ENCODE assay signal across 8 cellular contexts in the genomic region with DNA sequence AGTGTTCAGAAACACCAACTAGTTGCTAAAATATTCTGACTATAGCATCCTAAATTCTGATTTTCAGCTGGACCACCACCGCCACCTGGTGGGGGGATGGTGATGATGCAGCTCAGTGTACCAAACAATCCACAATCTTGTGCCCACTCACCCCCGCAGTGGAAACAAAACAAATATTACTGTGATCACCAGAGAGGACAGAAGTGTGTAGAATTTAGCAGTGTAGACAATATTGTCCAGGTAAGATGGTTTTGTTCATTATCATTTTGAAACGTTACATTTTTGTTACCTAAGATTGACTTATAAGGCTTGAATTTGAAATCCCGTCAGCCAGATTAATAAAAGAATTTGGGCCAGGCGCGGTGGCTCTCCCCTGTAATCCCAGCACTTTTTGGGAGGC. TPM values are rescaled to one million over a fixed set of nuclear protein-coding genes. Genes with fewer than 3 reads are reported as not detected.
DNase-seq lines count a peak whose midpoint lies in the region; ATAC-seq and TF ChIP-seq lines count a peak whose summit lies in the region.

No MANE protein-coding gene starts in this region.

- H3K9ac ChIP-seq in liver (ENCODE audit: low read depth in 1 of 2, low read length in 2 of 2) = no peak overlapping the region

- 65% methylated on average over 6 of the region's 6 CpGs for WGBS in liver

- no peaks in the 10 kb centered on the region for H3K27me3 Mint-ChIP-seq in chondrocyte (ENCODE audit: low read depth)

- H3K9me3 Mint-ChIP-seq in chondrocyte (ENCODE audit: low read depth) = no peaks in the 10 kb centered on the region

- no peaks in the 10 kb centered on the region for H3K27me3 ChIP-seq in liver (ENCODE audit: control insufficient read depth in 4 of 4, insufficient read depth in 4 of 4, low read length in 3 of 4)

- H3K9me3 ChIP-seq in liver (ENCODE audit: control insufficient read depth in 4 of 4, low read length in 3 of 4) = no peaks in the 10 kb centered on the region

- peak; percentile 94 to 98 for TF ChIP-seq RAD21 in liver (IDR thresholded peaks at IDR 0.05)

- ATAC-seq in GM19351 (IDR thresholded peaks at IDR 0.05; ENCODE audit: unreplicated experiment) = peak; percentile 71
- ATAC-seq in HG02884 (IDR thresholded peaks at IDR 0.05; ENCODE audit: unreplicated experiment) = no peak

- TF ChIP-seq CTCF in chondrocyte (IDR thresholded peaks at IDR 0.05) (peak; percentile 98), liver (IDR thresholded peaks at IDR 0.05; ENCODE audit: low read depth, low read length, missing input control) (peak; percentile 94)

- no peak overlapping the region for H3K4me3 Mint-ChIP-seq in chondrocyte (ENCODE audit: unreplicated experiment)

- no peak overlapping the region for H3K27ac ChIP-seq in liver (ENCODE audit: low read depth in 1 of 2, low read length in 2 of 2)

- no peaks in the 10 kb centered on the region for H3K4me1 Mint-ChIP-seq in chondrocyte (ENCODE audit: low read depth)

- no peak overlapping the region for H3K27ac Mint-ChIP-seq in chondrocyte (ENCODE audit: unreplicated experiment)

- H3K4me1 ChIP-seq in liver (ENCODE audit: control insufficient read depth in 4 of 4, insufficient read depth in 4 of 4, low read length in 3 of 4) = no peaks in the 10 kb centered on the region

- peaks cover 0 to 2% (median 0%) of the 10 kb centered on the region in 4 donors for H3K36me3 ChIP-seq in liver (ENCODE audit: control insufficient read depth in 4 of 4, insufficient read depth in 3 of 4, low read depth in 1 of 4, low read length in 3 of 4)

- H3K36me3 Mint-ChIP-seq in chondrocyte (ENCODE audit: low read depth) = no peaks in the 10 kb centered on the region

- DNase-seq in C1 segment of cervical spinal cord (lab: John Stamatoyannopoulos, UW) (peak in 9 of 14 donors; percentile 1 to 69 (median 37)), NCI-H1105 treated with DMSO at 0.1 percent for 48 hours (lab: John Stamatoyannopoulos, UW) (peak; percentile 40), chondrocyte (ENCODE audit: low spot score) (no peak)
- peak; percentile 55 to 77 for DNase-seq in activated CD4-positive, alpha-beta T cell treated with anti-CD3 and anti-CD28 coated beads for 4 hours
- DNase-seq in stimulated activated CD4-positive, alpha-beta T cell treated with anti-CD3 and anti-CD28 coated beads, TNF-alpha, amount 100 ng/mL, for 4 hours (ENCODE audit: low read depth in 3 of 3) = peak; percentile 40 to 64 (median 57)

- no peak overlapping the region for H3K4me3 ChIP-seq in liver (ENCODE audit: low read depth in 1 of 3, low read length in 3 of 3)

TF ChIP-seq in liver, 16 proteins besides CTCF, POLR2A, EP300 and RAD21:
- TF ChIP-seq GABPA (IDR thresholded peaks at IDR 0.05 in 1 of 2, conservative IDR thresholded peaks at IDR 0.05 in 1 of 2) = no peak
- TF ChIP-seq, protein P1, sequence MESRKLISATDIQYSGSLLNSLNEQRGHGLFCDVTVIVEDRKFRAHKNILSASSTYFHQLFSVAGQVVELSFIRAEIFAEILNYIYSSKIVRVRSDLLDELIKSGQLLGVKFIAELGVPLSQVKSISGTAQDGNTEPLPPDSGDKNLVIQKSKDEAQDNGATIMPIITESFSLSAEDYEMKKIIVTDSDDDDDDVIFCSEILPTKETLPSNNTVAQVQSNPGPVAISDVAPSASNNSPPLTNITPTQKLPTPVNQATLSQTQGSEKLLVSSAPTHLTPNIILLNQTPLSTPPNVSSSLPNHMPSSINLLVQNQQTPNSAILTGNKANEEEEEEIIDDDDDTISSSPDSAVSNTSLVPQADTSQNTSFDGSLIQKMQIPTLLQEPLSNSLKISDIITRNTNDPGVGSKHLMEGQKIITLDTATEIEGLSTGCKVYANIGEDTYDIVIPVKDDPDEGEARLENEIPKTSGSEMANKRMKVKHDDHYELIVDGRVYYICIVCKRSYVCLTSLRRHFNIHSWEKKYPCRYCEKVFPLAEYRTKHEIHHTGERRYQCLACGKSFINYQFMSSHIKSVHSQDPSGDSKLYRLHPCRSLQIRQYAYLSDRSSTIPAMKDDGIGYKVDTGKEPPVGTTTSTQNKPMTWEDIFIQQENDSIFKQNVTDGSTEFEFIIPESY (IDR thresholded peaks at IDR 0.05) = no peak
- no peak for TF ChIP-seq RXRA (IDR thresholded peaks at IDR 0.05)
- TF ChIP-seq SP1 (IDR thresholded peaks at IDR 0.05) = no peak
- no peak for TF ChIP-seq YY1 (IDR thresholded peaks at IDR 0.05)
- TF ChIP-seq, protein P2, sequence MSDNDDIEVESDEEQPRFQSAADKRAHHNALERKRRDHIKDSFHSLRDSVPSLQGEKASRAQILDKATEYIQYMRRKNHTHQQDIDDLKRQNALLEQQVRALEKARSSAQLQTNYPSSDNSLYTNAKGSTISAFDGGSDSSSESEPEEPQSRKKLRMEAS (IDR thresholded peaks at IDR 0.05) = no peak
- no peak for TF ChIP-seq NR2F2 (IDR thresholded peaks at IDR 0.05)
- no peak for TF ChIP-seq TAF1 (conservative IDR thresholded peaks at IDR 0.05)
- TF ChIP-seq FOXA2 (IDR thresholded peaks at IDR 0.05) = no peak
TF ChIP-seq in liver: peak in this region for 0.

RNA-seq across cellular contexts. Expression of a gene that starts 31.7 kb away (rescaled TPM):
- total RNA-seq in chondrocyte = 72.5 to 112 TPM (median 76.4 TPM) in 3 replicates
- total RNA-seq in liver = 10 to 100 TPM; 50.9 to 83.9 TPM
- 100 to 1,000 TPM in 1 of 2 donors, 10 to 100 TPM in 1; 46.5 to 172 TPM for polyA plus RNA-seq in liver
